Comparison of ENCODE assay signal across 30 cellular contexts in genomic region chr2:43248621-43249020, GRCh38.
"Had no signal": no experiment of that assay in that cellular context is flagged by ENCODE, and none has a peak within 500 bp of the region (broad histone marks: within the 10 kb centered on the region; RNA-seq: fewer than 3 reads in every experiment).

No MANE protein-coding gene starts in this region.

- H3K27ac Mint-ChIP-seq: activated CD8-positive, alpha-beta T cell treated with anti-CD3 and anti-CD28 coated beads, Interleukin-2, amount 10 ng/mL, durations not matched to agents 7 days and 5 days; activated naive CD8-positive, alpha-beta T cell treated with anti-CD3 and anti-CD28 coated beads, Interleukin-2, amount 50 U/mL, for 24 hours; activated T-helper 1 cell treated with anti-CD3 and anti-CD28 coated beads, Interleukin-12 subunit alpha, Interleukin-12 subunit beta, Interleukin-2, Interleukin-4 antibody, amounts not matched to agents 30 ng/mL and 10 ng/mL and 1 ng/mL, durations not matched to agents 14 hours and 24 hours and 36 hours had no signal

- H3K27me3 Mint-ChIP-seq: activated naive CD8-positive, alpha-beta T cell treated with anti-CD3 and anti-CD28 coated beads, Interleukin-2, amount 50 U/mL, for 24 hours had no signal

- H3K4me3 Mint-ChIP-seq: activated CD8-positive, alpha-beta T cell treated with anti-CD3 and anti-CD28 coated beads, Interleukin-2, amount 10 ng/mL, durations not matched to agents 7 days and 5 days; activated naive CD8-positive, alpha-beta T cell treated with anti-CD3 and anti-CD28 coated beads, Interleukin-2, amount 50 U/mL, for 24 hours; activated T-helper 1 cell treated with anti-CD3 and anti-CD28 coated beads, Interleukin-12 subunit alpha, Interleukin-12 subunit beta, Interleukin-2, Interleukin-4 antibody, amounts not matched to agents 30 ng/mL and 10 ng/mL and 1 ng/mL, durations not matched to agents 14 hours and 24 hours and 36 hours had no signal

- H3K9me3 Mint-ChIP-seq: activated naive CD4-positive, alpha-beta T cell treated with anti-CD3 and anti-CD28 coated beads, Interleukin-2, amount 50 U/mL, for 72 hours; activated naive CD8-positive, alpha-beta T cell treated with anti-CD3 and anti-CD28 coated beads, Interleukin-2, amount 50 U/mL, for 24 hours; activated T-helper 1 cell treated with anti-CD3 and anti-CD28 coated beads, Interleukin-12 subunit alpha, Interleukin-12 subunit beta, Interleukin-2, Interleukin-4 antibody, amounts not matched to agents 30 ng/mL and 10 ng/mL and 1 ng/mL, durations not matched to agents 14 hours and 24 hours and 36 hours had no signal

- H3K9ac ChIP-seq: SK-N-SH had no signal

- H3K4me1 ChIP-seq: body of pancreas, Peyer's patch had no signal

- H3K4me2 ChIP-seq: SK-N-SH had no signal

- H3K27me3 ChIP-seq: ascending aorta, body of pancreas, Peyer's patch, SJCRH30 had no signal

- H3K9me3 ChIP-seq: ascending aorta, body of pancreas, Peyer's patch, SJCRH30, SK-N-SH had no signal

- DNase-seq: activated CD4-positive, alpha-beta T cell treated with anti-CD3 and anti-CD28 coated beads for 48 hours; activated CD4-positive, alpha-beta T cell treated with anti-CD3 and anti-CD28 coated beads, Interleukin-2, amount 50 U/mL, for 4 hours; activated CD8-positive, alpha-beta memory T cell treated with anti-CD3 and anti-CD28 coated beads, Interleukin-2, amount 50 U/mL, for 48 hours; activated CD8-positive, alpha-beta T cell treated with anti-CD3 and anti-CD28 coated beads, Interleukin-2, amount 10 ng/mL, durations not matched to agents 7 days and 5 days; activated effector memory CD4-positive, alpha-beta T cell treated with anti-CD3 and anti-CD28 coated beads, Interleukin-2, amount 50 U/mL, for 16 hours; activated naive CD4-positive, alpha-beta T cell treated with Interleukin-2 at 50 U/mL for 16 hours; activated naive CD8-positive, alpha-beta T cell treated with anti-CD3 and anti-CD28 coated beads, Interleukin-2, amount 50 U/mL, for 24 hours; activated T-cell treated with anti-CD3 and anti-CD28 coated beads, Interleukin-2, amount 50 U/mL, for 1 hour; amniotic stem cell; body of pancreas; central memory CD4-positive, alpha-beta T cell; Karpas-422; MM.1S; NCI-H1105 treated with DMSO at 0.1 percent for 48 hours; NCI-H1436 treated with DMSO at 0.1 percent for 48 hours; NCI-H187; NCI-H2081; NCI-H510A treated with DMSO at 0.1 percent for 48 hours; NCI-H69; NK-92 treated with Interleukin-12 subunit alpha and Interleukin-12 subunit beta, amount 100 ng/mL, for 24 hours; Peyer's patch; Right ventricle myocardium superior; SJCRH30; SK-N-SH; T-helper 1 cell; WERI-Rb-1 had no signal

- H3K36me3 Mint-ChIP-seq: activated naive CD4-positive, alpha-beta T cell treated with anti-CD3 and anti-CD28 coated beads, Interleukin-2, amount 50 U/mL, for 72 hours had no signal

- H3K4me3 ChIP-seq: ascending aorta, body of pancreas, Peyer's patch, SJCRH30 had no signal

- H3K4me1 Mint-ChIP-seq: activated naive CD8-positive, alpha-beta T cell treated with anti-CD3 and anti-CD28 coated beads, Interleukin-2, amount 50 U/mL, for 24 hours had no signal

- H3K27ac ChIP-seq: body of pancreas, Peyer's patch, RWPE1, SJCRH30, WERI-Rb-1 had no signal

- H3K36me3 ChIP-seq: ascending aorta, Peyer's patch, SJCRH30, WERI-Rb-1 had no signal

- ATAC-seq: activated CD8-positive, alpha-beta T cell treated with anti-CD3 and anti-CD28 coated beads, Interleukin-2, amount 10 ng/mL, durations not matched to agents 7 days and 5 days; activated naive CD4-positive, alpha-beta T cell treated with anti-CD3 and anti-CD28 coated beads, Interleukin-2, amount 50 U/mL, for 72 hours; activated naive CD8-positive, alpha-beta T cell treated with anti-CD3 and anti-CD28 coated beads, Interleukin-2, amount 50 U/mL, for 24 hours; body of pancreas had no signal
